Comparison of ENCODE assay signal across 13 cellular contexts in genomic region chr14:95227279-95227860, GRCh38.
DNase-seq lines count a peak whose midpoint lies in the region; TF ChIP-seq lines count a peak whose summit lies in the region.
"Had no signal": no experiment of that assay in that cellular context is flagged by ENCODE, and none has a peak within 500 bp of the region (broad histone marks: within the 10 kb centered on the region; RNA-seq: fewer than 3 reads in every experiment).

No MANE protein-coding gene starts in this region.

- TF ChIP-seq EP300 in stomach (IDR thresholded peaks at IDR 0.05) = no peak

- no peaks in the 10 kb centered on the region for H3K9me3 ChIP-seq in hepatocyte (ENCODE audit: low read depth)
- H3K9me3 ChIP-seq in stomach = no peaks in the 10 kb centered on the region

- H3K4me1 ChIP-seq in hepatocyte (ENCODE audit: insufficient read depth) (peaks cover 16% of the 10 kb centered on the region), stomach (peaks cover 9 to 25% (median 21%) of the 10 kb centered on the region in 4 donors)

- H3K4me3 ChIP-seq in hepatocyte (no peak overlapping the region), stomach (no peak overlapping the region)

- DNase-seq in NCI-H1436 (lab: John Stamatoyannopoulos, UW) (peak; percentile 45), NCI-H1436 treated with DMSO at 0.1 percent for 48 hours (lab: John Stamatoyannopoulos, UW) (no peak), SHP77 treated with DMSO at 0.1 percent for 48 hours (lab: John Stamatoyannopoulos, UW) (peak; percentile 36), hepatocyte (ENCODE audit: low spot score) (peak; percentile 31), stomach (peak; percentile 57), KBM-7 (no peak), mucosa of gallbladder (ENCODE audit: low spot score) (no peak), GM03348 (ENCODE audit: low spot score) (no peak)
- DNase-seq: activated naive CD8-positive, alpha-beta T cell treated with anti-CD3 and anti-CD28 coated beads, Interleukin-2, amount 50 U/mL, for 24 hours; Calu3; stimulated activated naive CD4-positive, alpha-beta T cell; T1000 had no signal

- H3K27me3 ChIP-seq in hepatocyte (no peaks in the 10 kb centered on the region), stomach (no peaks in the 10 kb centered on the region)

- H3K4me2 ChIP-seq in hepatocyte = peak overlapping the region; percentile 40

- H3K36me3 ChIP-seq in hepatocyte (replicated peaks; ENCODE audit: insufficient read depth, low read depth) (no peaks in the 10 kb centered on the region), stomach (peaks cover 0 to 4% (median under 1%) of the 10 kb centered on the region in 4 donors)

- H3K27ac ChIP-seq in hepatocyte (no peak overlapping the region), stomach (peak overlapping the region; percentile 23 to 65 (median 44))
- H3K27ac ChIP-seq: 22Rv1 had no signal

- H3K9me2 ChIP-seq in hepatocyte (replicated peaks; ENCODE audit: insufficient read depth) = no peaks in the 10 kb centered on the region

- no peak overlapping the region for H2AFZ ChIP-seq in hepatocyte

- intact Hi-C loops in stomach (cut with DNase I; ENCODE audit: low total_unique reads) = no loop called here

- in situ Hi-C loops in KBM-7 (cut with MboI; ENCODE audit: low pct_unique_long_range_greater_than_20kb, low sequenced_read_pairs) = no loop called here

- H4K20me1 ChIP-seq in hepatocyte (ENCODE audit: insufficient read depth, poor library complexity, severe bottlenecking) = no peaks in the 10 kb centered on the region

- no peaks in the 10 kb centered on the region for H3K79me2 ChIP-seq in hepatocyte

- no peak for TF ChIP-seq POLR2A in stomach (IDR thresholded peaks at IDR 0.05)

- 64% methylated on average over 19 of the region's 19 CpGs for WGBS in hepatocyte (ENCODE audit: low lambda C conversion rate, missing lambda C conversion rate)
- 21 to 48% (median 28%) methylated on average over 19 of the region's 19 CpGs for WGBS in stomach, 5 donors

- TF ChIP-seq CTCF in hepatocyte (IDR thresholded peaks at IDR 0.05; ENCODE audit: poor library complexity) (no peak), stomach (IDR thresholded peaks at IDR 0.05) (no peak)

Comparison
In these comparisons a context has a peak if more than half of its experiments do, and no peak if none do; other contexts are left out.
1. DNase-seq: peak in NCI-H1436 (single experiment), SHP77 treated with DMSO at 0.1 percent for 48 hours (single experiment), hepatocyte (single experiment) and stomach (single experiment); none in NCI-H1436 treated with DMSO at 0.1 percent for 48 hours (single experiment), KBM-7 (single experiment), mucosa of gallbladder (single experiment) and GM03348 (single experiment).